Comparison of ENCODE assay signal across 8 cellular contexts in genomic region chr13:19864018-19864338, GRCh38. TPM values are rescaled to one million over a fixed set of nuclear protein-coding genes. Genes with fewer than 3 reads are reported as not detected.
A peak's percentile ranks its signal among the peaks of the same experiment; 100 is the strongest.
DNase-seq lines count a peak whose midpoint lies in the region; ATAC-seq and TF ChIP-seq lines count a peak whose summit lies in the region.

No MANE protein-coding gene starts in this region.

- H3K4me3 Mint-ChIP-seq in CD14-positive monocyte (peak overlapping the region; percentile 88 to 90), glutamatergic neuron (ENCODE audit: unreplicated experiment) (peak overlapping the region; percentile 81)
- peak overlapping the region; percentile 88 for H3K4me3 Mint-ChIP-seq in activated naive CD4-positive, alpha-beta T cell treated with anti-CD3 and anti-CD28 coated beads, Interleukin-2, amount 10 ng/mL, durations not matched to agents 7 days and 5 days

- peak overlapping the region; percentile 99 for H3K14ac ChIP-seq in trophoblast cell (ENCODE audit: low read length)

- H3K79me2 ChIP-seq in OCI-LY1 (ENCODE audit: insufficient read depth, low read length) (peaks cover 18% of the 10 kb centered on the region), trophoblast cell (ENCODE audit: control insufficient read depth, insufficient read depth, low read length, poor library complexity) (peaks cover 12% of the 10 kb centered on the region)

- H3K27ac ChIP-seq in OCI-LY1 (ENCODE audit: low read depth, low read length, poor library complexity, severe bottlenecking) (peak overlapping the region; percentile 87), trophoblast cell (ENCODE audit: low read depth, low read length) (peak overlapping the region; percentile 89)

- H3K4me1 ChIP-seq in OCI-LY1 (ENCODE audit: insufficient read depth, low read length, severe bottlenecking) (peaks cover 23% of the 10 kb centered on the region), trophoblast cell (ENCODE audit: control insufficient read depth in 1 of 2, insufficient read depth in 2 of 2, low read length in 2 of 2) (peaks cover 3 to 6% of the 10 kb centered on the region in 2 experiments)

- no peak overlapping the region for H2BK12ac ChIP-seq in trophoblast cell (ENCODE audit: low read length)

- H3K9me3 Mint-ChIP-seq in CD14-positive monocyte (no peaks in the 10 kb centered on the region), glutamatergic neuron (ENCODE audit: unreplicated experiment) (peaks cover 21% of the 10 kb centered on the region)
- H3K9me3 Mint-ChIP-seq in activated naive CD4-positive, alpha-beta T cell treated with anti-CD3 and anti-CD28 coated beads, Interleukin-2, amount 10 ng/mL, durations not matched to agents 7 days and 5 days = no peaks in the 10 kb centered on the region

- intact Hi-C loops in CD14-positive monocyte (cut with micrococcal nuclease) = loop anchor here (5.0 kb wide), 3 partner anchors 82 to 232 kb away; partner anchors contain the start of genes PSPC1 (in 2 of the 2), MPHOSPH8 (in 1 of the 2) and ZMYM2 (in 1 of the 2)

- H3K4ac ChIP-seq in trophoblast cell (ENCODE audit: low read depth, low read length) = peak overlapping the region; percentile 22

- CTCF ChIA-PET in activated naive CD4-positive, alpha-beta T cell treated with anti-CD3 and anti-CD28 coated beads, Interleukin-2, amount 10 ng/mL, durations not matched to agents 7 days and 5 days (lab: Charles Lee) = interaction anchor here (0.9 to 1.9 kb wide), 3 partner anchors 14 to 94 kb away, joined by 3 to 5 read pairs (median 5); partner anchors contain the start of gene PSPC1

- H4K12ac ChIP-seq in trophoblast cell (ENCODE audit: low read depth, low read length) = peak overlapping the region; percentile 100

- peak overlapping the region; percentile 96 for H4K8ac ChIP-seq in trophoblast cell (ENCODE audit: low read depth, low read length)

- no peaks in the 10 kb centered on the region for H3K9me2 ChIP-seq in OCI-LY1 (ENCODE audit: low read depth, low read length)

- H2AFZ ChIP-seq in OCI-LY1 (ENCODE audit: low read length) (no peak overlapping the region), trophoblast cell (ENCODE audit: insufficient read depth, low read length, poor library complexity) (peak overlapping the region; percentile 48)

- H3K27me3 ChIP-seq in OCI-LY1 (ENCODE audit: insufficient read depth, low read length) = no peaks in the 10 kb centered on the region
- H3K27me3 ChIP-seq in trophoblast cell (ENCODE audit: insufficient read depth, low read length) = no peaks in the 10 kb centered on the region

- TF ChIP-seq CTCF in CD14-positive monocyte (IDR thresholded peaks at IDR 0.05) = no peak
- no peak for TF ChIP-seq CTCF in OCI-LY1 (IDR thresholded peaks at IDR 0.05; ENCODE audit: low read length)
- TF ChIP-seq CTCF in glutamatergic neuron (IDR thresholded peaks at IDR 0.05; ENCODE audit: partially characterized antibody, unreplicated experiment) = no peak

- H3K4me2 ChIP-seq in OCI-LY1 (ENCODE audit: low read length) (peak overlapping the region; percentile 64), trophoblast cell (ENCODE audit: low read length) (peak overlapping the region; percentile 63)

- peaks cover 0 to 1% (median 0%) of the 10 kb centered on the region in 3 donors for H3K27me3 Mint-ChIP-seq in CD14-positive monocyte (ENCODE audit: low read depth in 3 of 3)
- H3K27me3 Mint-ChIP-seq in activated naive CD4-positive, alpha-beta T cell treated with anti-CD3 and anti-CD28 coated beads, Interleukin-2, amount 10 ng/mL, durations not matched to agents 7 days and 5 days = no peaks in the 10 kb centered on the region
- H3K27me3 Mint-ChIP-seq in glutamatergic neuron (ENCODE audit: unreplicated experiment) = peaks cover 12% of the 10 kb centered on the region

- H2BK5ac ChIP-seq in trophoblast cell (ENCODE audit: low read depth, low read length, poor library complexity) = peak overlapping the region; percentile 93

- peak overlapping the region; percentile 95 for H4K91ac ChIP-seq in trophoblast cell (ENCODE audit: low read depth, low read length)

- peak; percentile 27 for ATAC-seq in HG03280 (IDR thresholded peaks at IDR 0.05; ENCODE audit: unreplicated experiment)

- H4K20me1 ChIP-seq in OCI-LY1 (ENCODE audit: insufficient read depth, low read length) = no peaks in the 10 kb centered on the region

- H3K9me3 ChIP-seq in OCI-LY1 (ENCODE audit: low read length) = no peaks in the 10 kb centered on the region
- H3K9me3 ChIP-seq in trophoblast cell (ENCODE audit: insufficient read depth, low read depth, low read length) = no peaks in the 10 kb centered on the region

- peaks cover 16% of the 10 kb centered on the region for H3K79me1 ChIP-seq in trophoblast cell (ENCODE audit: low read length)

- peak overlapping the region; percentile 84 for H3K4me3 ChIP-seq in OCI-LY1 (ENCODE audit: low read depth, low read length, poor library complexity, severe bottlenecking)
- H3K4me3 ChIP-seq in trophoblast cell (ENCODE audit: low read depth, low read length) = peak overlapping the region; percentile 75

- H3K23ac ChIP-seq in trophoblast cell (ENCODE audit: low read length) = no peak overlapping the region

- H3F3A ChIP-seq in OCI-LY1 (ENCODE audit: insufficient read depth, low read length) = no peaks in the 10 kb centered on the region

- peak overlapping the region; percentile 97 for H2AK5ac ChIP-seq in trophoblast cell (ENCODE audit: low read length)

- H2BK120ac ChIP-seq in trophoblast cell (ENCODE audit: insufficient read depth, low read length, poor library complexity) = peak overlapping the region; percentile 91

- H3K27ac Mint-ChIP-seq in CD14-positive monocyte (peak overlapping the region; percentile 89 to 99 (median 94)), glutamatergic neuron (ENCODE audit: unreplicated experiment) (peak overlapping the region; percentile 93)
- peak overlapping the region; percentile 99 for H3K27ac Mint-ChIP-seq in activated naive CD4-positive, alpha-beta T cell treated with anti-CD3 and anti-CD28 coated beads, Interleukin-2, amount 10 ng/mL, durations not matched to agents 7 days and 5 days

- H3K36me3 ChIP-seq in OCI-LY1 (ENCODE audit: insufficient read depth, low read length) (peaks cover 12% of the 10 kb centered on the region), trophoblast cell (ENCODE audit: control insufficient read depth in 1 of 2, insufficient read depth in 2 of 2, low read length in 2 of 2) (no peaks in the 10 kb centered on the region)

- H3K9ac ChIP-seq in OCI-LY1 (ENCODE audit: low read length) = peak overlapping the region; percentile 78
- H3K9ac ChIP-seq in trophoblast cell (ENCODE audit: low read length) = peak overlapping the region; percentile 96

- TF ChIP-seq POLR2A in GM19099 (IDR thresholded peaks at IDR 0.05; ENCODE audit: extremely low read depth, insufficient read length, low read depth) = peak; percentile 4

- peaks cover 24% of the 10 kb centered on the region for H3K4me1 Mint-ChIP-seq in CD14-positive monocyte
- peaks cover 39% of the 10 kb centered on the region for H3K4me1 Mint-ChIP-seq in activated naive CD4-positive, alpha-beta T cell treated with anti-CD3 and anti-CD28 coated beads, Interleukin-2, amount 10 ng/mL, durations not matched to agents 7 days and 5 days
- H3K4me1 Mint-ChIP-seq in glutamatergic neuron (ENCODE audit: low read depth, unreplicated experiment) = peaks cover 12% of the 10 kb centered on the region

- DNase-seq in CD14-positive monocyte (ENCODE audit: low spot score) (peak; percentile 56), glutamatergic neuron (peak; percentile 74), trophoblast cell (peak; percentile 33 to 62), cortex of kidney (lab: John Stamatoyannopoulos, UW) (no peak)
- DNase-seq in activated naive CD4-positive, alpha-beta T cell treated with anti-CD3 and anti-CD28 coated beads, Interleukin-2, amount 10 ng/mL, durations not matched to agents 7 days and 5 days = peak; percentile 69

- H3K18ac ChIP-seq in trophoblast cell (ENCODE audit: low read length) = peak overlapping the region; percentile 96

- H3K36me3 Mint-ChIP-seq in CD14-positive monocyte = peaks cover 5 to 24% of the 10 kb centered on the region in 2 donors
- peaks cover 23% of the 10 kb centered on the region for H3K36me3 Mint-ChIP-seq in activated naive CD4-positive, alpha-beta T cell treated with anti-CD3 and anti-CD28 coated beads, Interleukin-2, amount 10 ng/mL, durations not matched to agents 7 days and 5 days
- peaks cover 4% of the 10 kb centered on the region for H3K36me3 Mint-ChIP-seq in glutamatergic neuron (ENCODE audit: unreplicated experiment)

- no CpG with 5 or more reads among the region's 28 CpGs for WGBS in trophoblast cell (ENCODE audit: extremely low coverage, insufficient coverage, insufficient read length)

RNA-seq across cellular contexts. Expression of gene ZMYM5, which starts 0.5 kb away (rescaled TPM):
- polyA plus RNA-seq in CD14-positive monocyte = 10 to 100 TPM; 11.1 to 13.2 TPM
- 20.1 TPM for total RNA-seq in glutamatergic neuron (ENCODE audit: unreplicated experiment)
- 7.2 and 7.7 TPM in 2 replicates for polyA plus RNA-seq in trophoblast cell (2013)
